1 cellular context compared by ENCODE assay signal in genomic region chr4:121800961-121801714, GRCh38.
TF ChIP-seq lines count a peak whose summit lies in the region.

Gene EXOSC9, plus strand, starts transcription at chr4:121801323. Its CDS starts 102 bp downstream, at chr4:121801425.

TF ChIP-seq in HEK293, 187 proteins besides CTCF, POLR2A, EP300 and RAD21 (continued from another document and continues in another):
- TF ChIP-seq ZSCAN18 (tag by site-specific recombination; IDR thresholded peaks at IDR 0.05) (no peak), ZBTB10 (tag by site-specific recombination; IDR thresholded peaks at IDR 0.05) (peak; percentile 27; the same call in 1 of the 2 replicates), ZNF561 (tag by site-specific recombination; IDR thresholded peaks at IDR 0.05; ENCODE audit: borderline replicate concordance) (no peak), ZNF302 (tag by site-specific recombination; IDR thresholded peaks at IDR 0.05; ENCODE audit: low read depth) (no peak), REST (tag by site-specific recombination; IDR thresholded peaks at IDR 0.05) (no peak), ZSCAN4 (tag by site-specific recombination; IDR thresholded peaks at IDR 0.05) (no peak), ZNF701 (tag by site-specific recombination; IDR thresholded peaks at IDR 0.05) (no peak), ZNF19 (tag by site-specific recombination; IDR thresholded peaks at IDR 0.05; ENCODE audit: low read depth) (no peak), GLIS2 (tag by site-specific recombination; IDR thresholded peaks at IDR 0.05) (0 out of 2 replicates have a peak, but pooled peaks have one; percentile 23), GLI4 (tag by site-specific recombination; IDR thresholded peaks at IDR 0.05) (peak; percentile 70; the same call in 1 of the 2 replicates), ZNF776 (tag by site-specific recombination; IDR thresholded peaks at IDR 0.05; ENCODE audit: borderline replicate concordance) (no peak), PBX3 (CRISPR knock-in tag; IDR thresholded peaks at IDR 0.05) (no peak), ZNF768 (tag by site-specific recombination; IDR thresholded peaks at IDR 0.05) (no peak), ZNF266 (tag by site-specific recombination; IDR thresholded peaks at IDR 0.05; ENCODE audit: low read depth) (no peak), ELK4 (IDR thresholded peaks at IDR 0.05; ENCODE audit: borderline replicate concordance, low read depth, low read length) (no peak), TSHZ1 (tag by site-specific recombination; IDR thresholded peaks at IDR 0.05; ENCODE audit: borderline replicate concordance) (no peak), ZNF48 (tag by site-specific recombination; IDR thresholded peaks at IDR 0.05) (no peak), ZFP37 (tag by site-specific recombination; IDR thresholded peaks at IDR 0.05) (peak; percentile 42; the same call in 1 of the 2 replicates), PRDM2 (tag by site-specific recombination; IDR thresholded peaks at IDR 0.05; ENCODE audit: borderline replicate concordance) (no peak), ZNF580 (tag by site-specific recombination; IDR thresholded peaks at IDR 0.05) (no peak), ZNF623 (tag by site-specific recombination; IDR thresholded peaks at IDR 0.05) (no peak), ZBTB49 (tag by site-specific recombination; IDR thresholded peaks at IDR 0.05; ENCODE audit: low read depth) (no peak), SP3 (tag by site-specific recombination; IDR thresholded peaks at IDR 0.05) (0 out of 2 replicates have a peak, but pooled peaks have one; percentile 36), ZBTB21 (tag by site-specific recombination; IDR thresholded peaks at IDR 0.05) (no peak), ZNF585B (tag by site-specific recombination; IDR thresholded peaks at IDR 0.05) (no peak), ZNF157 (tag by site-specific recombination; IDR thresholded peaks at IDR 0.05) (no peak), ZNF626 (tag by site-specific recombination; IDR thresholded peaks at IDR 0.05) (no peak), KLF9 (tag by site-specific recombination; IDR thresholded peaks at IDR 0.05; ENCODE audit: low read depth) (no peak), ZNF560 (tag by site-specific recombination; IDR thresholded peaks at IDR 0.05; ENCODE audit: borderline replicate concordance) (no peak), ZXDB (tag by site-specific recombination; IDR thresholded peaks at IDR 0.05) (peak; percentile 82)
